Comparison of ENCODE assay signal across 8 cellular contexts in genomic region chr17:42744806-42745617, GRCh38. TPM values are rescaled to one million over a fixed set of nuclear protein-coding genes. Genes with fewer than 3 reads are reported as not detected.
DNase-seq lines count a peak whose midpoint lies in the region; ATAC-seq lines count a peak whose summit lies in the region.

EZH1 (minus strand) TSS chr17:42745040; CDS start chr17:42728941, 16,099 bp downstream.

- peak within 1 kb of the TSS; percentile 66 for H3K27ac ChIP-seq in CD4-positive, alpha-beta memory T cell (ENCODE audit: low read depth, low read length)

- H3K9me3 Mint-ChIP-seq in CD4-positive, alpha-beta memory T cell: no peaks in the 10 kb centered on the region
- H3K9me3 Mint-ChIP-seq in effector memory CD8-positive, alpha-beta T cell: no peaks in the 10 kb centered on the region
- H3K9me3 Mint-ChIP-seq in memory B cell: no peaks in the 10 kb centered on the region

- H3K36me3 Mint-ChIP-seq in CD4-positive, alpha-beta memory T cell: peaks cover 0 to 4% of the 10 kb centered on the region in 2 donors
- peaks cover 10% of the 10 kb centered on the region for H3K36me3 Mint-ChIP-seq in effector memory CD8-positive, alpha-beta T cell (ENCODE audit: insufficient read depth)
- no peaks in the 10 kb centered on the region for H3K36me3 Mint-ChIP-seq in memory B cell

- H3K36me3 ChIP-seq in CD4-positive, alpha-beta memory T cell (ENCODE audit: insufficient read depth, low read length): no peaks in the 10 kb centered on the region

- no peaks in the 10 kb centered on the region for H3K9me3 ChIP-seq in CD4-positive, alpha-beta memory T cell (ENCODE audit: control insufficient read depth in 1 of 2, low read length in 2 of 2)

- H3K4me1 Mint-ChIP-seq in CD4-positive, alpha-beta memory T cell: peaks cover 7 to 38% (median 20%) of the 10 kb centered on the region in 4 donors
- peaks cover 13 to 18% of the 10 kb centered on the region in 2 donors for H3K4me1 Mint-ChIP-seq in effector memory CD8-positive, alpha-beta T cell (ENCODE audit: low read depth in 2 of 2)
- peaks cover 13% of the 10 kb centered on the region for H3K4me1 Mint-ChIP-seq in memory B cell

- H3K4me3 Mint-ChIP-seq in CD4-positive, alpha-beta memory T cell: peak within 1 kb of the TSS; percentile 91 to 97 (median 96)
- peak within 1 kb of the TSS; percentile 85 to 89 for H3K4me3 Mint-ChIP-seq in effector memory CD8-positive, alpha-beta T cell
- H3K4me3 Mint-ChIP-seq in memory B cell: peak within 1 kb of the TSS; percentile 94

- H3K4me3 ChIP-seq in CD4-positive, alpha-beta memory T cell (ENCODE audit: low read length in 2 of 2): peak within 1 kb of the TSS; percentile 51 to 58

- DNase-seq in CD4-positive, alpha-beta memory T cell: peak; percentile 88 to 95 (median 94)
- DNase-seq in HT1080 (ENCODE audit: low read depth) (peak; percentile 89), NOMO-1 treated with dmso at 0.1 percent for 144 hours (lab: John Stamatoyannopoulos, UW; ENCODE audit: unreplicated experiment) (peak; percentile 80), memory B cell (ENCODE audit: low spot score in 2 of 2) (peak; percentile 93 to 94)
- DNase-seq in activated CD8-positive, alpha-beta memory T cell treated with anti-CD3 and anti-CD28 coated beads for 48 hours (ENCODE audit: low read depth in 2 of 3, low spot score in 2 of 3): peak; percentile 80 to 92 (median 89)
- DNase-seq in effector memory CD8-positive, alpha-beta T cell: peak; percentile 87 to 92 (median 91)
- DNase-seq in stimulated activated CD8-positive, alpha-beta memory T cell treated with anti-CD3 and anti-CD28 coated beads, Interleukin-12 subunit alpha, Interleukin-12 subunit beta, amount 100 ng/mL, for 1 hour (ENCODE audit: low read depth): peak; percentile 81

- H3K27ac Mint-ChIP-seq in CD4-positive, alpha-beta memory T cell: peak within 1 kb of the TSS; percentile 81 to 96 (median 92)
- peak within 1 kb of the TSS; percentile 85 to 91 for H3K27ac Mint-ChIP-seq in effector memory CD8-positive, alpha-beta T cell
- peak within 1 kb of the TSS; percentile 93 for H3K27ac Mint-ChIP-seq in memory B cell

- H3K4me1 ChIP-seq in CD4-positive, alpha-beta memory T cell (ENCODE audit: insufficient read depth, low read length): peaks cover 25% of the 10 kb centered on the region

- CTCF ChIA-PET in CD4-positive, alpha-beta memory T cell (lab: Charles Lee; ENCODE audit: partially characterized antibody): no interaction called here

- intact Hi-C loops in CD4-positive, alpha-beta memory T cell (cut with micrococcal nuclease): loop anchor here (1.0 to 2.0 kb wide), 2 partner anchors 53 to 66 kb away; partner anchors contain the start of genes CNTD1 and COA3

- POLR2A ChIA-PET in CD4-positive, alpha-beta memory T cell (lab: Charles Lee; ENCODE audit: partially characterized antibody): interaction anchor here (1.6 to 1.9 kb wide), 2 partner anchors 79 to 616 kb away, joined by 5 read pairs; partner anchors contain the start of gene BECN1

- H3K27me3 ChIP-seq in CD4-positive, alpha-beta memory T cell (ENCODE audit: insufficient read depth, low read length): no peaks in the 10 kb centered on the region

- H3K27me3 Mint-ChIP-seq in CD4-positive, alpha-beta memory T cell: peaks cover 5 to 7% of the 10 kb centered on the region in 2 donors
- H3K27me3 Mint-ChIP-seq in effector memory CD8-positive, alpha-beta T cell: peaks cover 8 to 27% of the 10 kb centered on the region in 2 donors
- peaks cover 10% of the 10 kb centered on the region for H3K27me3 Mint-ChIP-seq in memory B cell

- peak; percentile 74 for ATAC-seq in GM19463 (IDR thresholded peaks at IDR 0.05; ENCODE audit: unreplicated experiment)
- ATAC-seq in effector memory CD8-positive, alpha-beta T cell (replicated peaks): peak; percentile 88
- ATAC-seq in memory B cell (ENCODE audit: low read depth): peak; percentile 90

RNA-seq across cellular contexts. Expression of gene EZH1, which starts in this region (rescaled TPM):
- total RNA-seq in CD4-positive, alpha-beta memory T cell: 100 to 1,000 TPM; 184 to 192 TPM
- 10 to 100 TPM; 20.1 to 38.6 TPM for polyA plus RNA-seq in CD4-positive, alpha-beta memory T cell
- total RNA-seq in HT1080 (2014; rRNA removed; shearing (Covaris generic)): 6.1 and 6.3 TPM in 2 replicates
- 11.7 and 13.3 TPM in 2 replicates for polyA plus RNA-seq in HT1080 (2015; cell fraction: cytosol; rRNA removed)
- 76.9 and 81.4 TPM in 2 replicates for polyA plus RNA-seq in HT1080 (2015; cell fraction: nucleus; rRNA removed)

Comparison
In these comparisons a context has a peak if more than half of its experiments do, and no peak if none do; other contexts are left out.
1. Peak in every context shown above with its lines: DNase-seq, ATAC-seq, H3K4me3 ChIP-seq and H3K27ac ChIP-seq.
2. RNA of gene EZH1 (total RNA-seq): 184 to 192 TPM in CD4-positive, alpha-beta memory T cell; 6.1 to 6.3 TPM in HT1080; every median in the first group is over 10 times any median in the second.